Comparison of ENCODE assay signal across 1 cellular context in the genomic region with DNA sequence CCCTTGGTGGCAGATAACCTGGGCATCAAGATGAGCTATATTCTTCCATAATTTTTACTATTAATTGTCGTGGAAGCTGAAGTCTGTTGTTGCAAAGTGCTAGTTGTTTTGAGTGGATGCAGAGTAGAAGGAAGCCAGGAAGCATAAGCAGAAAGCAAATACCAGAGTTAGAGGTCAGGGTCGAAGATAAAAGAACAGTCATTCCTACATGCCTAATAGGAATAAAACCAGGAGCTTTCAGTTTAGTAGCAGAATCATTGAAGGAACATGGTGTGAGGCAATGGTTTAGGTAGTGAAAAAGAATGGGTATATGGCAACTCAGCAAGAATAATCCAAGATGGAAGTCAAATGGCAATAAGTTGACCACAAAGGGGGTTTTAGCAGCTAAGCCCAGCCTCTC.
TF ChIP-seq lines count a peak whose summit lies in the region.

No MANE protein-coding gene starts in this region.

TF ChIP-seq in HepG2, 621 proteins besides CTCF, POLR2A, EP300 and RAD21 (continued from another document):
- TF ChIP-seq, protein P1, sequence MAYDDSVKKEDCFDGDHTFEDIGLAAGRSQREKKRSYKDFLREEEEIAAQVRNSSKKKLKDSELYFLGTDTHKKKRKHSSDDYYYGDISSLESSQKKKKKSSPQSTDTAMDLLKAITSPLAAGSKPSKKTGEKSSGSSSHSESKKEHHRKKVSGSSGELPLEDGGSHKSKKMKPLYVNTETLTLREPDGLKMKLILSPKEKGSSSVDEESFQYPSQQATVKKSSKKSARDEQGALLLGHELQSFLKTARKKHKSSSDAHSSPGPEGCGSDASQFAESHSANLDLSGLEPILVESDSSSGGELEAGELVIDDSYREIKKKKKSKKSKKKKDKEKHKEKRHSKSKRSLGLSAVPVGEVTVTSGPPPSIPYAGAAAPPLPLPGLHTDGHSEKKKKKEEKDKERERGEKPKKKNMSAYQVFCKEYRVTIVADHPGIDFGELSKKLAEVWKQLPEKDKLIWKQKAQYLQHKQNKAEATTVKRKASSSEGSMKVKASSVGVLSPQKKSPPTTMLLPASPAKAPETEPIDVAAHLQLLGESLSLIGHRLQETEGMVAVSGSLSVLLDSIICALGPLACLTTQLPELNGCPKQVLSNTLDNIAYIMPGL (CRISPR knock-in tag; IDR thresholded peaks at IDR 0.05; ENCODE audit: borderline replicate concordance in 1 of 2, low read depth in 1 of 2), result no peak
- TF ChIP-seq MLLT10 (CRISPR knock-in tag; IDR thresholded peaks at IDR 0.05) (no peak), FOXA3 (CRISPR knock-in tag; IDR thresholded peaks at IDR 0.05) (peak; percentile 47), YEATS4 (CRISPR knock-in tag; IDR thresholded peaks at IDR 0.05; ENCODE audit: borderline replicate concordance) (no peak), RXRA (CRISPR knock-in tag; IDR thresholded peaks at IDR 0.05) (no peak), ZFP36L1 (CRISPR knock-in tag; IDR thresholded peaks at IDR 0.05) (0 out of 2 replicates have a peak, but pooled peaks have one; percentile 35), ZNF512B (CRISPR knock-in tag; IDR thresholded peaks at IDR 0.05; ENCODE audit: borderline replicate concordance) (no peak), ZNF713 (CRISPR knock-in tag; IDR thresholded peaks at IDR 0.05) (no peak), ISL2 (CRISPR knock-in tag; IDR thresholded peaks at IDR 0.05) (no peak), ETV5 (CRISPR knock-in tag; IDR thresholded peaks at IDR 0.05; ENCODE audit: borderline replicate concordance) (peak; percentile 27; the same call in 1 of the 2 replicates), MAZ (IDR thresholded peaks at IDR 0.05; ENCODE audit: borderline replicate concordance, low read depth, low read length) (no peak), MAZ (CRISPR knock-in tag; IDR thresholded peaks at IDR 0.05; ENCODE audit: low read depth) (no peak), NR2F1 (CRISPR knock-in tag; IDR thresholded peaks at IDR 0.05) (peak; percentile 68 to 90; a peak in 3 of 4 replicates), ELF4 (CRISPR knock-in tag; IDR thresholded peaks at IDR 0.05; ENCODE audit: borderline replicate concordance) (no peak), HMG20A (CRISPR knock-in tag; IDR thresholded peaks at IDR 0.05; ENCODE audit: borderline replicate concordance) (peak; percentile 61; the same call in 1 of the 2 replicates), ZSCAN25 (CRISPR knock-in tag; IDR thresholded peaks at IDR 0.05) (no peak), YY1 (IDR thresholded peaks at IDR 0.05; ENCODE audit: insufficient read depth, insufficient replicate concordance, low read depth, low read length) (no peak), SMYD3 (CRISPR knock-in tag; IDR thresholded peaks at IDR 0.05) (no peak), NR2F6 (IDR thresholded peaks at IDR 0.05) (peak; percentile 74), NR2F6 (CRISPR knock-in tag; IDR thresholded peaks at IDR 0.05) (peak; percentile 79), TCF7 (IDR thresholded peaks at IDR 0.05; ENCODE audit: low read depth) (peak; percentile 34; the same call in 1 of the 2 replicates), ZNF296 (CRISPR knock-in tag; conservative IDR thresholded peaks at IDR 0.05) (no peak)
- TF ChIP-seq, protein P2, sequence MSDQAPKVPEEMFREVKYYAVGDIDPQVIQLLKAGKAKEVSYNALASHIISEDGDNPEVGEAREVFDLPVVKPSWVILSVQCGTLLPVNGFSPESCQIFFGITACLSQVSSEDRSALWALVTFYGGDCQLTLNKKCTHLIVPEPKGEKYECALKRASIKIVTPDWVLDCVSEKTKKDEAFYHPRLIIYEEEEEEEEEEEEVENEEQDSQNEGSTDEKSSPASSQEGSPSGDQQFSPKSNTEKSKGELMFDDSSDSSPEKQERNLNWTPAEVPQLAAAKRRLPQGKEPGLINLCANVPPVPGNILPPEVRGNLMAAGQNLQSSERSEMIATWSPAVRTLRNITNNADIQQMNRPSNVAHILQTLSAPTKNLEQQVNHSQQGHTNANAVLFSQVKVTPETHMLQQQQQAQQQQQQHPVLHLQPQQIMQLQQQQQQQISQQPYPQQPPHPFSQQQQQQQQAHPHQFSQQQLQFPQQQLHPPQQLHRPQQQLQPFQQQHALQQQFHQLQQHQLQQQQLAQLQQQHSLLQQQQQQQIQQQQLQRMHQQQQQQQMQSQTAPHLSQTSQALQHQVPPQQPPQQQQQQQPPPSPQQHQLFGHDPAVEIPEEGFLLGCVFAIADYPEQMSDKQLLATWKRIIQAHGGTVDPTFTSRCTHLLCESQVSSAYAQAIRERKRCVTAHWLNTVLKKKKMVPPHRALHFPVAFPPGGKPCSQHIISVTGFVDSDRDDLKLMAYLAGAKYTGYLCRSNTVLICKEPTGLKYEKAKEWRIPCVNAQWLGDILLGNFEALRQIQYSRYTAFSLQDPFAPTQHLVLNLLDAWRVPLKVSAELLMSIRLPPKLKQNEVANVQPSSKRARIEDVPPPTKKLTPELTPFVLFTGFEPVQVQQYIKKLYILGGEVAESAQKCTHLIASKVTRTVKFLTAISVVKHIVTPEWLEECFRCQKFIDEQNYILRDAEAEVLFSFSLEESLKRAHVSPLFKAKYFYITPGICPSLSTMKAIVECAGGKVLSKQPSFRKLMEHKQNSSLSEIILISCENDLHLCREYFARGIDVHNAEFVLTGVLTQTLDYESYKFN (CRISPR knock-in tag; conservative IDR thresholded peaks at IDR 0.05), result 0 out of 2 replicates have a peak, but pooled peaks have one; percentile 40
- TF ChIP-seq, protein P3, sequence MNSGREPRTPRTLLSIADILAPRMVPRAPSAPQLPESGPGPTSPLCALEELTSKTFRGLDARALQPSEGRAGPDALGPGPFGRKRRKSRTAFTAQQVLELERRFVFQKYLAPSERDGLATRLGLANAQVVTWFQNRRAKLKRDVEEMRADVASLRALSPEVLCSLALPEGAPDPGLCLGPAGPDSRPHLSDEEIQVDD (CRISPR knock-in tag; IDR thresholded peaks at IDR 0.05; ENCODE audit: borderline replicate concordance), result no peak
- TF ChIP-seq, protein P4, sequence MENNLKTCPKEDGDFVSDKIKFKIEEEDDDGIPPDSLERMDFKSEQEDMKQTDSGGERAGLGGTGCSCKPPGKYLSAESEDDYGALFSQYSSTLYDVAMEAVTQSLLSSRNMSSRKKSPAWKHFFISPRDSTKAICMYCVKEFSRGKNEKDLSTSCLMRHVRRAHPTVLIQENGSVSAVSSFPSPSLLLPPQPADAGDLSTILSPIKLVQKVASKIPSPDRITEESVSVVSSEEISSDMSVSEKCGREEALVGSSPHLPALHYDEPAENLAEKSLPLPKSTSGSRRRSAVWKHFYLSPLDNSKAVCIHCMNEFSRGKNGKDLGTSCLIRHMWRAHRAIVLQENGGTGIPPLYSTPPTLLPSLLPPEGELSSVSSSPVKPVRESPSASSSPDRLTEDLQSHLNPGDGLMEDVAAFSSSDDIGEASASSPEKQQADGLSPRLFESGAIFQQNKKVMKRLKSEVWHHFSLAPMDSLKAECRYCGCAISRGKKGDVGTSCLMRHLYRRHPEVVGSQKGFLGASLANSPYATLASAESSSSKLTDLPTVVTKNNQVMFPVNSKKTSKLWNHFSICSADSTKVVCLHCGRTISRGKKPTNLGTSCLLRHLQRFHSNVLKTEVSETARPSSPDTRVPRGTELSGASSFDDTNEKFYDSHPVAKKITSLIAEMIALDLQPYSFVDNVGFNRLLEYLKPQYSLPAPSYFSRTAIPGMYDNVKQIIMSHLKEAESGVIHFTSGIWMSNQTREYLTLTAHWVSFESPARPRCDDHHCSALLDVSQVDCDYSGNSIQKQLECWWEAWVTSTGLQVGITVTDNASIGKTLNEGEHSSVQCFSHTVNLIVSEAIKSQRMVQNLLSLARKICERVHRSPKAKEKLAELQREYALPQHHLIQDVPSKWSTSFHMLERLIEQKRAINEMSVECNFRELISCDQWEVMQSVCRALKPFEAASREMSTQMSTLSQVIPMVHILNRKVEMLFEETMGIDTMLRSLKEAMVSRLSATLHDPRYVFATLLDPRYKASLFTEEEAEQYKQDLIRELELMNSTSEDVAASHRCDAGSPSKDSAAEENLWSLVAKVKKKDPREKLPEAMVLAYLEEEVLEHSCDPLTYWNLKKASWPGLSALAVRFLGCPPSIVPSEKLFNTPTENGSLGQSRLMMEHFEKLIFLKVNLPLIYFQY (CRISPR knock-in tag; IDR thresholded peaks at IDR 0.05; ENCODE audit: borderline replicate concordance), result no peak
- TF ChIP-seq, protein P5, sequence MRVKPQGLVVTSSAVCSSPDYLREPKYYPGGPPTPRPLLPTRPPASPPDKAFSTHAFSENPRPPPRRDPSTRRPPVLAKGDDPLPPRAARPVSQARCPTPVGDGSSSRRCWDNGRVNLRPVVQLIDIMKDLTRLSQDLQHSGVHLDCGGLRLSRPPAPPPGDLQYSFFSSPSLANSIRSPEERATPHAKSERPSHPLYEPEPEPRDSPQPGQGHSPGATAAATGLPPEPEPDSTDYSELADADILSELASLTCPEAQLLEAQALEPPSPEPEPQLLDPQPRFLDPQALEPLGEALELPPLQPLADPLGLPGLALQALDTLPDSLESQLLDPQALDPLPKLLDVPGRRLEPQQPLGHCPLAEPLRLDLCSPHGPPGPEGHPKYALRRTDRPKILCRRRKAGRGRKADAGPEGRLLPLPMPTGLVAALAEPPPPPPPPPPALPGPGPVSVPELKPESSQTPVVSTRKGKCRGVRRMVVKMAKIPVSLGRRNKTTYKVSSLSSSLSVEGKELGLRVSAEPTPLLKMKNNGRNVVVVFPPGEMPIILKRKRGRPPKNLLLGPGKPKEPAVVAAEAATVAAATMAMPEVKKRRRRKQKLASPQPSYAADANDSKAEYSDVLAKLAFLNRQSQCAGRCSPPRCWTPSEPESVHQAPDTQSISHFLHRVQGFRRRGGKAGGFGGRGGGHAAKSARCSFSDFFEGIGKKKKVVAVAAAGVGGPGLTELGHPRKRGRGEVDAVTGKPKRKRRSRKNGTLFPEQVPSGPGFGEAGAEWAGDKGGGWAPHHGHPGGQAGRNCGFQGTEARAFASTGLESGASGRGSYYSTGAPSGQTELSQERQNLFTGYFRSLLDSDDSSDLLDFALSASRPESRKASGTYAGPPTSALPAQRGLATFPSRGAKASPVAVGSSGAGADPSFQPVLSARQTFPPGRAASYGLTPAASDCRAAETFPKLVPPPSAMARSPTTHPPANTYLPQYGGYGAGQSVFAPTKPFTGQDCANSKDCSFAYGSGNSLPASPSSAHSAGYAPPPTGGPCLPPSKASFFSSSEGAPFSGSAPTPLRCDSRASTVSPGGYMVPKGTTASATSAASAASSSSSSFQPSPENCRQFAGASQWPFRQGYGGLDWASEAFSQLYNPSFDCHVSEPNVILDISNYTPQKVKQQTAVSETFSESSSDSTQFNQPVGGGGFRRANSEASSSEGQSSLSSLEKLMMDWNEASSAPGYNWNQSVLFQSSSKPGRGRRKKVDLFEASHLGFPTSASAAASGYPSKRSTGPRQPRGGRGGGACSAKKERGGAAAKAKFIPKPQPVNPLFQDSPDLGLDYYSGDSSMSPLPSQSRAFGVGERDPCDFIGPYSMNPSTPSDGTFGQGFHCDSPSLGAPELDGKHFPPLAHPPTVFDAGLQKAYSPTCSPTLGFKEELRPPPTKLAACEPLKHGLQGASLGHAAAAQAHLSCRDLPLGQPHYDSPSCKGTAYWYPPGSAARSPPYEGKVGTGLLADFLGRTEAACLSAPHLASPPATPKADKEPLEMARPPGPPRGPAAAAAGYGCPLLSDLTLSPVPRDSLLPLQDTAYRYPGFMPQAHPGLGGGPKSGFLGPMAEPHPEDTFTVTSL (CRISPR knock-in tag; IDR thresholded peaks at IDR 0.05; ENCODE audit: borderline replicate concordance), result peak; percentile 84; the same call in 1 of the 2 replicates
